8 cellular contexts compared by ENCODE assay signal in genomic region chr7:135512135-135512887, GRCh38. TPM values are rescaled to one million over a fixed set of nuclear protein-coding genes. Genes with fewer than 3 reads are reported as not detected.
DNase-seq lines count a peak whose midpoint lies in the region; ATAC-seq and TF ChIP-seq lines count a peak whose summit lies in the region.

No MANE protein-coding gene starts in this region.

- CTCF ChIA-PET in Calu3 (lab: Charles Lee) = no interaction called here

- H3K4me3 Mint-ChIP-seq in Calu3 (ENCODE audit: low read depth, unreplicated experiment) = no peak overlapping the region
- no peak overlapping the region for H3K4me3 Mint-ChIP-seq in type B pancreatic cell

- peaks cover 2% of the 10 kb centered on the region for H3K4me1 Mint-ChIP-seq in Calu3 (ENCODE audit: low read depth, unreplicated experiment)
- H3K4me1 Mint-ChIP-seq in type B pancreatic cell (ENCODE audit: unreplicated experiment) = peaks cover 9% of the 10 kb centered on the region

- peak overlapping the region; percentile 49 for H3K27ac Mint-ChIP-seq in Calu3 (ENCODE audit: unreplicated experiment)
- H3K27ac Mint-ChIP-seq in type B pancreatic cell = no peak overlapping the region

- H3K4me1 ChIP-seq in hepatocyte (ENCODE audit: insufficient read depth) = peaks cover 12% of the 10 kb centered on the region

- ATAC-seq in GM18861 (IDR thresholded peaks at IDR 0.05; ENCODE audit: unreplicated experiment) (peak; percentile 56), HG03280 (IDR thresholded peaks at IDR 0.05; ENCODE audit: unreplicated experiment) (peak; percentile 40)
- ATAC-seq in activated CD4-positive, CD25-positive, alpha-beta regulatory T cell treated with anti-CD3 and anti-CD28 coated beads, Interleukin-2, amount 50 U/mL, for 24 hours = peak; percentile 14 to 16

- H3K9me3 ChIP-seq in hepatocyte (ENCODE audit: low read depth) = no peaks in the 10 kb centered on the region

- H4K20me1 ChIP-seq in hepatocyte (ENCODE audit: insufficient read depth, poor library complexity, severe bottlenecking) = peaks cover 17% of the 10 kb centered on the region

- no peaks in the 10 kb centered on the region for H3K9me2 ChIP-seq in hepatocyte (replicated peaks; ENCODE audit: insufficient read depth)

- 94% methylated on average over 2 of the region's 2 CpGs for WGBS in hepatocyte (ENCODE audit: low lambda C conversion rate, missing lambda C conversion rate)

- H3K4me2 ChIP-seq in hepatocyte = no peak overlapping the region

- H2AFZ ChIP-seq in hepatocyte = no peak overlapping the region

- TF ChIP-seq CTCF in Calu3 (IDR thresholded peaks at IDR 0.05; ENCODE audit: unreplicated experiment) (peak; percentile 31), hepatocyte (IDR thresholded peaks at IDR 0.05; ENCODE audit: poor library complexity) (peak; percentile 47), type B pancreatic cell (conservative IDR thresholded peaks at IDR 0.05) (peak; percentile 79)

- H3K36me3 Mint-ChIP-seq in Calu3 (ENCODE audit: insufficient read depth, unreplicated experiment) = no peaks in the 10 kb centered on the region
- no peaks in the 10 kb centered on the region for H3K36me3 Mint-ChIP-seq in type B pancreatic cell

- no peaks in the 10 kb centered on the region for H3K27me3 ChIP-seq in hepatocyte

- BruUV-seq in Calu3 (replicated peaks; lab: Mats Ljungman, UMichigan) = no TSS peak

- H3K9me3 Mint-ChIP-seq in Calu3 (ENCODE audit: low read depth, unreplicated experiment) (no peaks in the 10 kb centered on the region), type B pancreatic cell (no peaks in the 10 kb centered on the region)

- no peak overlapping the region for H3K4me3 ChIP-seq in hepatocyte

- DNase-seq in Calu3 (peak; percentile 51), NCI-H2196 treated with DMSO at 0.1 percent for 48 hours (lab: John Stamatoyannopoulos, UW; ENCODE audit: unreplicated experiment) (peak; percentile 32), hepatocyte (ENCODE audit: low spot score) (peak; percentile 63), type B pancreatic cell (ENCODE audit: extremely low spot score, unreplicated experiment) (no peak)
- no peak for DNase-seq in activated T-cell treated with anti-CD3 and anti-CD28 coated beads, Interleukin-2, amount 50 U/mL, for 1 hour

- peaks cover 22% of the 10 kb centered on the region for H3K79me2 ChIP-seq in hepatocyte

- H3K27me3 Mint-ChIP-seq in Calu3 (ENCODE audit: unreplicated experiment) (no peaks in the 10 kb centered on the region), type B pancreatic cell (no peaks in the 10 kb centered on the region)

- no peak overlapping the region for H3K27ac ChIP-seq in hepatocyte

- H3K36me3 ChIP-seq in hepatocyte (replicated peaks; ENCODE audit: insufficient read depth, low read depth) = no peaks in the 10 kb centered on the region

- intact Hi-C loops in Calu3 (cut with micrococcal nuclease; ENCODE audit: unreplicated experiment) = loop anchor here (1.0 to 5.0 kb wide), 3 partner anchors 46 to 230 kb away; no protein-coding TSS in a partner anchor

RNA-seq across cellular contexts. Expression of gene CNOT4, which starts 2.4 kb away (rescaled TPM):
- total RNA-seq in Calu3 (2022) = 21.9 and 26.0 TPM in 2 replicates
- 12.9 and 20.2 TPM in 2 replicates for total RNA-seq in hepatocyte
- 10.9 and 11.8 TPM in 2 replicates for polyA plus RNA-seq in hepatocyte
- total RNA-seq in type B pancreatic cell (ENCODE audit: low replicate concordance) = 24.5 and 32.1 TPM in 2 replicates

RNA-seq across cellular contexts. Expression of gene NUP205, which starts 45.4 kb away (rescaled TPM):
- total RNA-seq in Calu3 (2022) = 73.3 and 75.1 TPM in 2 replicates
- total RNA-seq in hepatocyte = 43.4 and 44.6 TPM in 2 replicates
- polyA plus RNA-seq in hepatocyte = 15.2 and 15.3 TPM in 2 replicates
- 75.7 and 102 TPM in 2 replicates for total RNA-seq in type B pancreatic cell (ENCODE audit: low replicate concordance)

Comparison
In these comparisons a context has a peak if more than half of its experiments do, and no peak if none do; other contexts are left out.
1. DNase-seq: peak in Calu3 (single experiment), NCI-H2196 treated with DMSO at 0.1 percent for 48 hours (single experiment) and hepatocyte (single experiment); none in type B pancreatic cell (single experiment) and activated T-cell treated with anti-CD3 and anti-CD28 coated beads, Interleukin-2, amount 50 U/mL, for 1 hour (single experiment).
2. Peak in every context shown above with its lines, with median percentiles within 50 percentile points of each other: CTCF ChIP-seq and ATAC-seq.